Comparison of ENCODE assay signal across 8 cellular contexts in the genomic region with DNA sequence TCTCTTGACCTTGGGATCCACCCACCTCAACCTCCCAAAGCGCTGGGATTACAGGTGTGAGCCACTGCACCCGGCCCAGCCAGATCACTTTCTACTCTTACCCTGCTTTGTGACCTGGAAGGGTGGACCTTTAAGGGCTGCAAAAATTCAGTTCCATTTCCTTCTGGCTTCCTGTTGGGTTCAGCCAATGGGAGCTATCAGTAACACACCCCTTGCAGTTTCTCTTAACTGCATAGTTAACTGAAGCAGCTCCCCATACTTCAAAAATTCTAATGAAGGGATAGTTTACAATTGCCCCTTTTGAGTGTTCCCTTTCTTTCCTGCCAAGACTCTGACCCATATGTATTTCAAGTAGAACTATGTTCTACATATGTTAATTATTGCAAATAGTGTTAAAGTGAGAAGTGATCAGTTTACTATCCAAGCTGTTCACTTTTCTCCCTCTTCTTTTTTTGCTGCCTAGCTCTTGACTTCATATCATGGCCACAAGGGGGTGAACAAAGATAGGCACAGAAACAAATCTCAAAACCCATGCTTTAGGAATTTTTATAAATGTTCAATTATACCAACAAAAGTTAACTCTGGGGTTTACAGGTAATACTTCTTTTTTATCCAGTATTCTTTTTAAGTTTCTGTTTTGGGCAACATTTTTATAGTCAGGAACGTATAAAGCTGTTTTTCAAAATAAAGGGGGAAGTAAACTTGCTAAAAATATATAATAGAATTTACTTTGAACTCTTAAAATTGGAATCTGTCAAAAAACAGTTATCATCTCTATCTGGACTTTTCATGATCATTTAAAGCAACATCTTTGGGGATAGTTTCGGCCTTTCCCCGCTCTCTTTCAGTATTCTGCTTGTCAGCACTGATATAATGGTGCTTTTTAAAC. TPM values are rescaled to one million over a fixed set of nuclear protein-coding genes. Genes with fewer than 3 reads are reported as not detected.
DNase-seq lines count a peak whose midpoint lies in the region; ATAC-seq and TF ChIP-seq lines count a peak whose summit lies in the region.

No MANE protein-coding gene starts in this region.

- H3K36me3 Mint-ChIP-seq in CD8-positive, alpha-beta T cell, result peaks cover 1% of the 10 kb centered on the region
- no peaks in the 10 kb centered on the region for H3K36me3 Mint-ChIP-seq in GM23338 (ENCODE audit: low read depth)

- no peak overlapping the region for H3K4me2 ChIP-seq in GM23338

- no peak for ATAC-seq in CD8-positive, alpha-beta T cell
- ATAC-seq in GM23338, result peak; percentile 69
- no peak for ATAC-seq in GM21723 (IDR thresholded peaks at IDR 0.05; ENCODE audit: unreplicated experiment)
- no peak for ATAC-seq in GM18873 (IDR thresholded peaks at IDR 0.05; ENCODE audit: low FRiP score, unreplicated experiment)

- no peak overlapping the region for H3K27ac Mint-ChIP-seq in CD8-positive, alpha-beta T cell
- no peak overlapping the region for H3K27ac Mint-ChIP-seq in GM23338

- H3K36me3 ChIP-seq in CD8-positive, alpha-beta T cell (ENCODE audit: insufficient read depth, low read length), result no peaks in the 10 kb centered on the region
- H3K36me3 ChIP-seq in GM23338 (ENCODE audit: insufficient read depth) (no peaks in the 10 kb centered on the region), testis (ENCODE audit: low read depth, missing control alignments) (no peaks in the 10 kb centered on the region)

- H3K4me3 ChIP-seq in CD8-positive, alpha-beta T cell (ENCODE audit: low read depth, low read length), result no peak overlapping the region
- H3K4me3 ChIP-seq in GM23338 (no peak overlapping the region), testis (no peak overlapping the region)

- H3F3A ChIP-seq in GM23338 (replicated peaks; ENCODE audit: low read depth), result no peaks in the 10 kb centered on the region

- TF ChIP-seq POLR2A in testis (IDR thresholded peaks at IDR 0.05), result no peak

- H3K27me3 ChIP-seq in CD8-positive, alpha-beta T cell (ENCODE audit: insufficient read depth, low read length), result no peaks in the 10 kb centered on the region
- H3K27me3 ChIP-seq in GM23338 (ENCODE audit: insufficient read depth), result no peaks in the 10 kb centered on the region
- no peaks in the 10 kb centered on the region for H3K27me3 ChIP-seq in testis

- no peaks in the 10 kb centered on the region for H3K9me3 ChIP-seq in CD8-positive, alpha-beta T cell (ENCODE audit: low read length)
- H3K9me3 ChIP-seq in testis, result no peaks in the 10 kb centered on the region

- no peaks in the 10 kb centered on the region for H3K4me1 ChIP-seq in CD8-positive, alpha-beta T cell (ENCODE audit: insufficient read depth, low read length)
- H3K4me1 ChIP-seq in GM23338 (ENCODE audit: insufficient read depth) (no peaks in the 10 kb centered on the region), testis (no peaks in the 10 kb centered on the region)

- H3K27ac ChIP-seq in CD8-positive, alpha-beta T cell (ENCODE audit: low read depth, low read length), result no peak overlapping the region
- H3K27ac ChIP-seq in GM23338 (ENCODE audit: low read depth) (no peak overlapping the region), RWPE1 (no peak overlapping the region), testis (no peak overlapping the region)

- TF ChIP-seq CTCF in CD8-positive, alpha-beta T cell (IDR thresholded peaks at IDR 0.05), result peak; percentile 49
- TF ChIP-seq CTCF in GM23338 (conservative IDR thresholded peaks at IDR 0.05; ENCODE audit: low read depth in 2 of 2), result peak; percentile 76 to 94
- TF ChIP-seq CTCF in RWPE1 (conservative IDR thresholded peaks at IDR 0.05; ENCODE audit: low read depth), result peak; percentile 90
- peak; percentile 39 to 51 (median 50) for TF ChIP-seq CTCF in testis (IDR thresholded peaks at IDR 0.05)

- POLR2A ChIA-PET in CD8-positive, alpha-beta T cell (lab: Charles Lee), result interaction anchor here (0.5 kb wide), 1 partner anchor 118 kb away, joined by 3 read pairs; no protein-coding TSS in a partner anchor
- POLR2A ChIA-PET in RWPE1 (lab: Yijun Ruan, JAX; ENCODE audit: low non-redundant PET), result interaction anchor here (0.6 to 1.0 kb wide), 3 partner anchors 99 to 260 kb away, joined by 3 to 10 read pairs (median 4); no protein-coding TSS in a partner anchor

- peaks cover 2% of the 10 kb centered on the region for H3K9me3 Mint-ChIP-seq in CD8-positive, alpha-beta T cell
- no peaks in the 10 kb centered on the region; the same call in 2 of the 3 replicates for H3K9me3 Mint-ChIP-seq in GM23338

- peaks cover 8% of the 10 kb centered on the region for H3K27me3 Mint-ChIP-seq in CD8-positive, alpha-beta T cell (ENCODE audit: low read depth)
- H3K27me3 Mint-ChIP-seq in GM23338 (ENCODE audit: insufficient read depth, low read depth, poor library complexity), result peaks cover 8% of the 10 kb centered on the region

- intact Hi-C loops in CD8-positive, alpha-beta T cell (cut with DNase I, micrococcal nuclease), result loop anchor here (2.0 to 10.0 kb wide), 2 partner anchors 101 to 1435 kb away; partner anchors contain the start of genes DPH6 (in 1 of the 2) and KATNBL1 (in 1 of the 2)
- intact Hi-C loops in testis (cut with DNase I; ENCODE audit: low total_unique reads), result loop anchor here (10.0 kb wide), 1 partner anchor 115 kb away; the partner anchor contains the start of gene EMC4

- DNase-seq in CD8-positive, alpha-beta T cell, result no peak
- DNase-seq in GM23338 (ENCODE audit: low spot score) (peak; percentile 71), RWPE1 (ENCODE audit: low spot score) (peak; percentile 51), fibroblast of the conjunctiva (ENCODE audit: low read depth) (peak; percentile 18), testis (no peak), amygdala (lab: John Stamatoyannopoulos, UW) (no peak)

- no peaks in the 10 kb centered on the region for H3K79me2 ChIP-seq in GM23338 (replicated peaks; ENCODE audit: insufficient read depth)

- H3K9me2 ChIP-seq in GM23338 (ENCODE audit: insufficient read depth), result no peaks in the 10 kb centered on the region

- 76% methylated on average over 5 of the region's 5 CpGs for WGBS in testis, 2 donors

- H3K4me1 Mint-ChIP-seq in CD8-positive, alpha-beta T cell (ENCODE audit: low read depth), result no peaks in the 10 kb centered on the region
- H3K4me1 Mint-ChIP-seq in GM23338, result peaks cover 6% of the 10 kb centered on the region; the same call in 2 of the 3 replicates

- CTCF ChIA-PET in CD8-positive, alpha-beta T cell (lab: Charles Lee), result interaction anchor here (0.6 to 1.7 kb wide), 7 partner anchors 13 to 258 kb away, joined by 3 to 7 read pairs (median 4); partner anchors contain the start of genes KATNBL1 and LPCAT4
- CTCF ChIA-PET in RWPE1 (lab: Yijun Ruan, JAX), result interaction anchor here (0.5 to 1.4 kb wide), 8 partner anchors 9 to 265 kb away, joined by 3 to 8 read pairs (median 4); partner anchors contain the start of gene KATNBL1

- H4K20me1 ChIP-seq in GM23338 (replicated peaks; ENCODE audit: insufficient read depth), result no peaks in the 10 kb centered on the region

- peak overlapping the region; percentile 35; the same call in 1 of the 2 replicates for H2AFZ ChIP-seq in GM23338

- no peak overlapping the region for H3K4me3 Mint-ChIP-seq in CD8-positive, alpha-beta T cell
- H3K4me3 Mint-ChIP-seq in GM23338, result no peak overlapping the region

TF ChIP-seq in GM23338, 12 proteins besides CTCF, POLR2A, EP300 and RAD21:
- no peak for TF ChIP-seq ZNF331 (CRISPR knock-in tag; IDR thresholded peaks at IDR 0.05; ENCODE audit: low read depth)
- TF ChIP-seq JUNB (IDR thresholded peaks at IDR 0.05; ENCODE audit: unreplicated experiment), result no peak
- TF ChIP-seq REST (IDR thresholded peaks at IDR 0.05; ENCODE audit: unreplicated experiment), result no peak
- no peak for TF ChIP-seq EZH2phosphoT487 (IDR thresholded peaks at IDR 0.05; ENCODE audit: unreplicated experiment)
- TF ChIP-seq CREB1 (CRISPR knock-in tag; IDR thresholded peaks at IDR 0.05; ENCODE audit: low read depth), result no peak

RNA-seq across cellular contexts. Expression of gene PGBD4, which starts 8.1 kb away (rescaled TPM):
- 1 to 10 TPM; 1.8 to 2.4 TPM for total RNA-seq in CD8-positive, alpha-beta T cell
- 0.39 and 0.66 TPM in 2 replicates for total RNA-seq in GM23338 (2014; rRNA removed; shearing (Covaris generic))
- polyA plus RNA-seq in GM23338 (2016; fragmentation: Nextera tagmentation; extraction: Ambion mirVana), result 0.50 and 0.61 TPM in 2 replicates
- total RNA-seq in testis, result 1 to 10 TPM; 1.5 to 2.8 TPM
- 2.7 TPM for polyA plus RNA-seq in testis (ENCODE audit: insufficient read depth, low read depth, low replicate concordance)

RNA-seq across cellular contexts. Expression of gene EMC7, which starts 8.4 kb away (rescaled TPM):
- total RNA-seq in CD8-positive, alpha-beta T cell, result 10 to 100 TPM; 61.0 to 78.9 TPM
- 18.3 and 26.2 TPM in 2 replicates for total RNA-seq in GM23338 (2014; rRNA removed; shearing (Covaris generic))
- polyA plus RNA-seq in GM23338 (2016; fragmentation: Nextera tagmentation; extraction: Ambion mirVana) (50.0 and 55.1 TPM in 2 replicates), testis (ENCODE audit: insufficient read depth, low read depth, low replicate concordance) (170 TPM)
- 10 to 100 TPM; 73.2 to 74.6 TPM for total RNA-seq in testis

Comparison
In these comparisons a context has a peak if more than half of its experiments do, and no peak if none do; other contexts are left out.
1. DNase-seq: peak in GM23338 (single experiment), RWPE1 (single experiment) and fibroblast of the conjunctiva (single experiment); none in CD8-positive, alpha-beta T cell (0 of 7), testis (single experiment) and amygdala (0 of 56).
2. Peak in every context shown above with its lines, with median percentiles within 50 percentile points of each other: CTCF ChIP-seq.